19 cellular contexts compared by ENCODE assay signal in the genomic region with DNA sequence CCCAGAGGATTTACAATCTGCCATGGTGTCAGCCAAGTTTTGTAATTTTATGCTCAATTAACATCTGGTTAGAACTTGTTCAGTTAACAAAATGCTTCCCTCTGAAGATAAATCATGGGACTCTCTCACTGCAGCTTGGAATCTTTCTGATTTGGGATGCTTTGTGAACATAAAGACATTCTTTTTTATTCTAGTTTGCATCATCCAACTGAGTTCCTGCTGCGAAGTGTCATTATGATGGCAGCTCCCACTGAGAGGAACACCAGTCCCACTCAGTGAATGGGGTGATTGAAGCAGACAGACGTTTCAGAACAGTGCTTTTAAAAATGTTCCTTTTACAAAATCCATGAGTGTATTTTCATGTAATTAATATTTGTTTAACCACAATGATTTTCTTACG.
"Had no signal": no experiment of that assay in that cellular context is flagged by ENCODE, and none has a peak within 500 bp of the region (broad histone marks: within the 10 kb centered on the region; RNA-seq: fewer than 3 reads in every experiment).

No MANE protein-coding gene starts in this region.

- H3K4me1 ChIP-seq: esophagus muscularis mucosa, gastroesophageal sphincter, left ventricle myocardium inferior, lower lobe of right lung, psoas muscle, right atrium auricular region, suprapubic skin, thyroid gland had no signal

- ATAC-seq: gastroesophageal sphincter; lower lobe of right lung; natural killer cell treated with Interleukin-12 subunit alpha and Interleukin-12 subunit beta and Interleukin-15 and Interleukin-18, amount 100 ng/mL, for 72 hours; psoas muscle; stimulated activated effector memory CD8-positive, alpha-beta T cell treated with anti-CD3 and anti-CD28 coated beads, Interleukin-12 subunit alpha, Interleukin-12 subunit beta, amount 100 ng/mL, for 72 hours; stimulated activated naive CD8-positive, alpha-beta T cell treated with anti-CD3 and anti-CD28 coated beads, Interleukin-15, Interleukin-2, amounts not matched to agents 100 U/mL and 50 U/mL, for 24 hours had no signal

- H3K27me3 ChIP-seq: esophagus muscularis mucosa, gastroesophageal sphincter, neutrophil, right atrium auricular region, suprapubic skin, thyroid gland had no signal

- DNase-seq: effector memory CD4-positive, alpha-beta T cell; glutamatergic neuron; immature natural killer cell; left ventricle myocardium inferior; lower lobe of right lung; psoas muscle; stimulated activated CD4-positive, alpha-beta T cell treated with anti-CD3 and anti-CD28 coated beads, Interleukin-2, amount 100 ng/mL, for 48 hours; stimulated activated CD8-positive, alpha-beta memory T cell treated with anti-CD3 and anti-CD28 coated beads, Interleukin-4, amount 100 ng/mL, for 48 hours; stimulated activated naive CD8-positive, alpha-beta T cell treated with anti-CD3 and anti-CD28 coated beads, Interleukin-15, Interleukin-2, amounts not matched to agents 100 U/mL and 50 U/mL, for 24 hours; thyroid gland had no signal

- H3K4me2 ChIP-seq: smooth muscle cell had no signal

- H3K36me3 ChIP-seq: esophagus muscularis mucosa, gastroesophageal sphincter, left ventricle myocardium inferior, lower lobe of right lung, neutrophil, right atrium auricular region, suprapubic skin, thyroid gland had no signal

- H3K27ac ChIP-seq: epithelial cell of prostate, esophagus muscularis mucosa, gastroesophageal sphincter, left ventricle myocardium inferior, lower lobe of right lung, neutrophil, psoas muscle, right atrium auricular region, suprapubic skin, thyroid gland had no signal

- H3K4me3 ChIP-seq: esophagus muscularis mucosa, gastroesophageal sphincter, left ventricle myocardium inferior, lower lobe of right lung, psoas muscle, right atrium auricular region, smooth muscle cell, suprapubic skin, thyroid gland had no signal

- H3K9me3 ChIP-seq: esophagus muscularis mucosa, gastroesophageal sphincter, left ventricle myocardium inferior, lower lobe of right lung, neutrophil, psoas muscle, right atrium auricular region, suprapubic skin, thyroid gland had no signal
